ENCODE assay signal across 33 cellular contexts in genomic region chr9:81616141-81616540, GRCh38.
DNase-seq lines count a peak whose midpoint lies in the region; TF ChIP-seq lines count a peak whose summit lies in the region.
"Had no signal": no experiment of that assay in that cellular context is flagged by ENCODE, and none has a peak within 500 bp of the region (broad histone marks: within the 10 kb centered on the region; RNA-seq: fewer than 3 reads in every experiment).

No MANE protein-coding gene starts in this region.

- H4K20me1 ChIP-seq in OCI-LY1 (ENCODE audit: insufficient read depth, low read length), result no peaks in the 10 kb centered on the region
- H4K20me1 ChIP-seq: BLaER1 treated with 17β-estradiol and CSF1 and Interleukin-3, amounts not matched to agents 10 nM and 100 nM had no signal

- no peaks in the 10 kb centered on the region for H3K36me3 ChIP-seq in OCI-LY1 (ENCODE audit: insufficient read depth, low read length)
- peaks cover 32 to 46% of the 10 kb centered on the region in 2 experiments for H3K36me3 ChIP-seq in mesenchymal stem cell (ENCODE audit: control insufficient read depth in 1 of 2, insufficient read depth in 2 of 2, low read depth in 1 of 2, low read length in 2 of 2)
- H3K36me3 ChIP-seq in trophoblast cell (ENCODE audit: control insufficient read depth in 1 of 2, insufficient read depth in 2 of 2, low read length in 2 of 2), result peaks cover 11 to 19% of the 10 kb centered on the region in 2 experiments

- H3K79me2 ChIP-seq in OCI-LY1 (ENCODE audit: insufficient read depth, low read length) (no peaks in the 10 kb centered on the region), trophoblast cell (ENCODE audit: control insufficient read depth, insufficient read depth, low read length, poor library complexity) (peaks cover 3% of the 10 kb centered on the region)

- no peak overlapping the region for H2BK15ac ChIP-seq in mesenchymal stem cell (ENCODE audit: low read depth, poor library complexity, severe bottlenecking)

- H2AK5ac ChIP-seq in mesenchymal stem cell (ENCODE audit: low read length, severe bottlenecking) (peak overlapping the region; percentile 24), trophoblast cell (ENCODE audit: low read length) (no peak overlapping the region)

- H3K27me3 ChIP-seq in OCI-LY1 (ENCODE audit: insufficient read depth, low read length) (no peaks in the 10 kb centered on the region), mesenchymal stem cell (ENCODE audit: control insufficient read depth in 1 of 2, insufficient read depth in 1 of 2, low read length in 2 of 2) (no peaks in the 10 kb centered on the region), trophoblast cell (ENCODE audit: insufficient read depth, low read length) (no peaks in the 10 kb centered on the region)
- H3K27me3 ChIP-seq: BE2C; BLaER1; BLaER1 treated with 17β-estradiol and CSF1 and Interleukin-3, amounts not matched to agents 10 nM and 100 nM had no signal

- 100% methylated on average over 3 of the region's 4 CpGs for WGBS in mesenchymal stem cell
- WGBS in trophoblast cell (ENCODE audit: extremely low coverage, insufficient coverage, insufficient read length), result no CpG with 5 or more reads among the region's 4 CpGs

- H3K79me1 ChIP-seq in mesenchymal stem cell (replicated peaks; ENCODE audit: low read length, poor library complexity, severe bottlenecking), result peaks cover 3% of the 10 kb centered on the region
- peaks cover 26% of the 10 kb centered on the region for H3K79me1 ChIP-seq in trophoblast cell (ENCODE audit: low read length)

- H3K4ac ChIP-seq in mesenchymal stem cell (ENCODE audit: low read depth in 1 of 2, low read length in 2 of 2) (no peak overlapping the region), trophoblast cell (ENCODE audit: low read depth, low read length) (peak overlapping the region; percentile 80)

- H4K91ac ChIP-seq in mesenchymal stem cell (ENCODE audit: low read length), result no peak overlapping the region
- H4K91ac ChIP-seq in trophoblast cell (ENCODE audit: low read depth, low read length), result peak overlapping the region; percentile 82

- no peaks in the 10 kb centered on the region for H3F3A ChIP-seq in OCI-LY1 (ENCODE audit: insufficient read depth, low read length)

- H3K9me2 ChIP-seq in OCI-LY1 (ENCODE audit: low read depth, low read length), result no peaks in the 10 kb centered on the region

- no peak overlapping the region for H3K18ac ChIP-seq in mesenchymal stem cell (ENCODE audit: low read depth in 1 of 2, low read length in 2 of 2)
- H3K18ac ChIP-seq in trophoblast cell (ENCODE audit: low read length), result no peak overlapping the region

- no peak overlapping the region for H2AFZ ChIP-seq in OCI-LY1 (ENCODE audit: low read length)
- no peak overlapping the region for H2AFZ ChIP-seq in mesenchymal stem cell (ENCODE audit: low read depth, low read length)
- H2AFZ ChIP-seq in trophoblast cell (ENCODE audit: insufficient read depth, low read length, poor library complexity), result no peak overlapping the region

- H2BK12ac ChIP-seq in mesenchymal stem cell (ENCODE audit: low read length in 2 of 2) (no peak overlapping the region), trophoblast cell (ENCODE audit: low read length) (no peak overlapping the region)

- H2BK120ac ChIP-seq in mesenchymal stem cell (ENCODE audit: low read depth, low read length) (no peak overlapping the region), trophoblast cell (ENCODE audit: insufficient read depth, low read length, poor library complexity) (no peak overlapping the region)

- no peak for TF ChIP-seq CTCF in OCI-LY1 (IDR thresholded peaks at IDR 0.05; ENCODE audit: low read length)

- no peak overlapping the region for H3K4me3 ChIP-seq in OCI-LY1 (ENCODE audit: low read depth, low read length, poor library complexity, severe bottlenecking)
- H3K4me3 ChIP-seq in mesenchymal stem cell (ENCODE audit: insufficient read depth in 1 of 2, low read depth in 1 of 2, low read length in 2 of 2), result no peak overlapping the region
- H3K4me3 ChIP-seq in trophoblast cell (ENCODE audit: low read depth, low read length), result no peak overlapping the region
- H3K4me3 ChIP-seq: A549; BLaER1; BLaER1 treated with 17β-estradiol and CSF1 and Interleukin-3, amounts not matched to agents 10 nM and 100 nM had no signal

- H3K9me3 ChIP-seq in OCI-LY1 (ENCODE audit: low read length) (no peaks in the 10 kb centered on the region), mesenchymal stem cell (ENCODE audit: control insufficient read depth, low read length) (no peaks in the 10 kb centered on the region), trophoblast cell (ENCODE audit: insufficient read depth, low read depth, low read length) (no peaks in the 10 kb centered on the region)
- H3K9me3 ChIP-seq: A549, BE2C, Caco-2 had no signal

- H3K27ac ChIP-seq in OCI-LY1 (ENCODE audit: low read depth, low read length, poor library complexity, severe bottlenecking) (peak overlapping the region; percentile 42), mesenchymal stem cell (ENCODE audit: low read length, poor library complexity, severe bottlenecking) (no peak overlapping the region), trophoblast cell (ENCODE audit: low read depth, low read length) (no peak overlapping the region)
- H3K27ac ChIP-seq: 22Rv1; A549; BLaER1; BLaER1 treated with 17β-estradiol and CSF1 and Interleukin-3, amounts not matched to agents 10 nM and 100 nM; C4-2B had no signal

- H4K8ac ChIP-seq in mesenchymal stem cell (ENCODE audit: low read length), result no peak overlapping the region
- H4K8ac ChIP-seq in trophoblast cell (ENCODE audit: low read depth, low read length), result no peak overlapping the region

- no peak overlapping the region for H3K23ac ChIP-seq in mesenchymal stem cell (ENCODE audit: low read length in 2 of 2)
- H3K23ac ChIP-seq in trophoblast cell (ENCODE audit: low read length), result no peak overlapping the region

- H3K9ac ChIP-seq in OCI-LY1 (ENCODE audit: low read length), result no peak overlapping the region
- H3K9ac ChIP-seq in mesenchymal stem cell (ENCODE audit: low read length), result no peak overlapping the region
- no peak overlapping the region for H3K9ac ChIP-seq in trophoblast cell (ENCODE audit: low read length)
- H3K9ac ChIP-seq: BLaER1; BLaER1 treated with 17β-estradiol and CSF1 and Interleukin-3, amounts not matched to agents 10 nM and 100 nM had no signal

- H3K4me1 ChIP-seq in OCI-LY1 (ENCODE audit: insufficient read depth, low read length, severe bottlenecking), result peaks cover 63% of the 10 kb centered on the region
- H3K4me1 ChIP-seq in mesenchymal stem cell (ENCODE audit: control insufficient read depth, insufficient read depth, low read depth, low read length), result no peaks in the 10 kb centered on the region
- peaks cover 13 to 18% of the 10 kb centered on the region in 2 experiments for H3K4me1 ChIP-seq in trophoblast cell (ENCODE audit: control insufficient read depth in 1 of 2, insufficient read depth in 2 of 2, low read length in 2 of 2)
- H3K4me1 ChIP-seq: Caco-2 had no signal

- H3K4me2 ChIP-seq in OCI-LY1 (ENCODE audit: low read length) (no peak overlapping the region), mesenchymal stem cell (ENCODE audit: low read length, poor library complexity, severe bottlenecking) (no peak overlapping the region), trophoblast cell (ENCODE audit: low read length) (no peak overlapping the region)
- H3K4me2 ChIP-seq: A549; BLaER1; BLaER1 treated with 17β-estradiol and CSF1 and Interleukin-3, amounts not matched to agents 10 nM and 100 nM had no signal

- DNase-seq in NOMO-1 treated with DMSO at 0.1 percent for 48 hours (lab: John Stamatoyannopoulos, UW; ENCODE audit: unreplicated experiment), result peak; percentile 3
- no peak for DNase-seq in NOMO-1 treated with dmso at 0.1 percent for 144 hours (lab: John Stamatoyannopoulos, UW; ENCODE audit: unreplicated experiment)
- no peak for DNase-seq in mesenchymal stem cell
- DNase-seq in trophoblast cell, result peak; percentile 58 to 75
- DNase-seq in NCI-H187 treated with DMSO at 0.1 percent for 48 hours (lab: John Stamatoyannopoulos, UW), result no peak
- no peak for DNase-seq in NCI-H510A treated with DMSO at 0.1 percent for 48 hours (lab: John Stamatoyannopoulos, UW)
- no peak for DNase-seq in islet precursor cell
- DNase-seq: 8988T; ACHN; AML-193; BE2C; C1 segment of cervical spinal cord; Caco-2; Calu3; CD4-positive, alpha-beta memory T cell; CD4-positive, alpha-beta T cell; CD4-positive, CD25-positive, alpha-beta regulatory T cell; CD8-positive, alpha-beta memory T cell; CD8-positive, alpha-beta T cell; COR-L47; DMS 273 treated with DMSO at 0.1 percent for 48 hours; DMS153; DMS53; DMS79; DMS79 treated with DMSO at 0.1 percent for 48 hours; DND-41; EL had no signal

- H3K14ac ChIP-seq in mesenchymal stem cell (ENCODE audit: low read length in 2 of 2) (no peak overlapping the region), trophoblast cell (ENCODE audit: low read length) (no peak overlapping the region)

- H4K12ac ChIP-seq in trophoblast cell (ENCODE audit: low read depth, low read length), result no peak overlapping the region

- H2BK5ac ChIP-seq in mesenchymal stem cell (ENCODE audit: low read depth, low read length, poor library complexity, severe bottlenecking) (no peak overlapping the region), trophoblast cell (ENCODE audit: low read depth, low read length, poor library complexity) (no peak overlapping the region)

Comparison
In these comparisons a context has a peak if more than half of its experiments do, and no peak if none do; other contexts are left out.
1. DNase-seq: peak in NOMO-1 treated with DMSO at 0.1 percent for 48 hours (single experiment) and trophoblast cell (2 of 2); none in NOMO-1 treated with dmso at 0.1 percent for 144 hours (single experiment), mesenchymal stem cell (single experiment), NCI-H187 treated with DMSO at 0.1 percent for 48 hours (single experiment), NCI-H510A treated with DMSO at 0.1 percent for 48 hours (single experiment) and islet precursor cell (single experiment).